ENCODE assay signal across 10 cellular contexts in the genomic region with DNA sequence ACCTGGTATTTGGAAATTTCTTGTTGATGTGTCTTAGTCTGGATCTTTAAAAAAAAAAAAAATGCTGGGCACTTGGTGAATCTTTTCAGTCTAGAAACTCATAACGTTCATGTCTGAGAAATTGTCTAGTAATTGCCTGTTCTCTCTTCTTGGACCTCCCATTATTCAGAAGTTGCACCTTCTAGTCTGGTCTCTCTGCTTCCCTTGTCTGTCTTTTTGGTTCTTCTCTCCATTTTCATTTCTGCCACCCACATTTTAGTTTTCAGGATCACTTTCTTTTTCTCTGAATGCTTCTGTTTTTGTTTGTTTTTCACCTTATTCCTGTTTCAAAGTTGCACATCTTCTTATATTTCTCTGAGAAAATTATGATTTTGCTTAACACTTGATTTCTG.
"Had no signal": no experiment of that assay in that cellular context is flagged by ENCODE, and none has a peak within 500 bp of the region (broad histone marks: within the 10 kb centered on the region; RNA-seq: fewer than 3 reads in every experiment).

No MANE protein-coding gene starts in this region.

- H3K27ac Mint-ChIP-seq: GM23338 had no signal

- FAIRE-seq: H1, HTR-8/SVneo had no signal

- H3K4me2 ChIP-seq: GM23338, KMS-11 had no signal

- DNase-seq: H7, IMR-90, Karpas-422, KBM-7 had no signal

- H2AFZ ChIP-seq: GM23338 had no signal

- H3K4me3 ChIP-seq: GM23338, HAP-1 had no signal

- H3K4me3 Mint-ChIP-seq: GM23338 had no signal

- ATAC-seq: GM23338, HCT116 had no signal

- H3K4me1 ChIP-seq: HAP-1 had no signal

- H3K27ac ChIP-seq: KMS-11 had no signal

- H3K9ac ChIP-seq: KMS-11 had no signal
